8 cellular contexts compared by ENCODE assay signal in the genomic region with DNA sequence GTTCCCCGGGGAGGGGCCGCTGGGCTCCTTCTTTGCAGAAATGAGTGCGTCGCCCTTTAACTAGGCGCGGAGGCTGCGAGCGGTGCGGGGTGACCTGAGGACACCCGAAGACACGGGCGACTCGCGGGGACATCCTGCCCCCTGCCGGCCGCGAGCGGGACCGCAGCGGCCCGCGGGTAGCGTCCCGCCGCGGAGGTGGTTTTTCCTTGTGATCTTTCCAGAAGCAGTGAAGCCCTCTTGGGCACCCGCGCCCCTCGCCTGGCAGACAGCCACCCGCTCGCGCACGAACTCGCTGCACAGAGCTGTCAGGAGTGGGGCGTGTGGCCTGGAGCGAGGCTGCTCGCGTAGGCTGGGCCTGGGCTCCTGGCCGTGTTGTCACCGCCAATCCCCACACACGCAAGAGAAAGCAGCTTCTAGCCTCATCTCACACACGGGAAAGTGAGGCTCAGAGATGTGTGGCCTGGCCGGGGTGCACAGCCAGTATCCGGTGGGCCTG.
DNase-seq lines count a peak whose midpoint lies in the region; ATAC-seq, FAIRE-seq and TF ChIP-seq lines count a peak whose summit lies in the region.

No MANE protein-coding gene starts in this region.

- CTCF ChIA-PET in H1 (lab: Charles Lee; ENCODE audit: partially characterized antibody): interaction anchor here (0.6 to 2.9 kb wide), 28 partner anchors 10 to 727 kb away, joined by 3 to 13 read pairs (median 4); no protein-coding TSS in a partner anchor

- no peaks in the 10 kb centered on the region for H3K79me2 ChIP-seq in H1 (ENCODE audit: control insufficient read depth in 1 of 2, insufficient read depth in 2 of 2, low read length in 2 of 2)

- peak overlapping the region; percentile 1 to 61; a peak in 3 of 4 replicates for H3K4me2 ChIP-seq in H1 (ENCODE audit: insufficient read depth in 1 of 2, low read depth in 2 of 2, low read length in 2 of 2)

- no peak overlapping the region for H2BK120ac ChIP-seq in H1 (replicated peaks; ENCODE audit: low read depth, low read length)

- no peak overlapping the region for H3K23ac ChIP-seq in H1 (ENCODE audit: insufficient read length)

- peak; percentile 78 for ATAC-seq in HG03280 (IDR thresholded peaks at IDR 0.05; ENCODE audit: unreplicated experiment)

- no peak overlapping the region for H3K9ac ChIP-seq in H1 (replicated peaks in 1 of 4; ENCODE audit: extremely low read depth in 1 of 4, low read depth in 3 of 4, low read length in 3 of 4)

- no peaks in the 10 kb centered on the region for H4K20me1 ChIP-seq in H1 (replicated peaks in 1 of 2; ENCODE audit: control insufficient read depth in 1 of 2, insufficient read depth in 2 of 2, low read length in 2 of 2)

- H3K18ac ChIP-seq in H1 (ENCODE audit: extremely low read depth, low read length): no peak overlapping the region

- H3K14ac ChIP-seq in H1 (ENCODE audit: insufficient read length): no peak overlapping the region

- no peaks in the 10 kb centered on the region for H3K36me3 ChIP-seq in H1 (ENCODE audit: control insufficient read depth in 2 of 4, insufficient read depth in 4 of 4, low read length in 3 of 4)

- TF ChIP-seq RAD21 in H1 (IDR thresholded peaks at IDR 0.05 in 1 of 2, conservative IDR thresholded peaks at IDR 0.05 in 1 of 2; ENCODE audit: low read depth in 2 of 2, low read length in 2 of 2): peak; percentile 96 to 97

- no peak overlapping the region for H2AK5ac ChIP-seq in H1 (ENCODE audit: low read depth, low read length)

- H3K9me3 ChIP-seq in H1 (ENCODE audit: insufficient read depth in 2 of 2, low read depth in 1 of 2, low read length in 1 of 2): no peaks in the 10 kb centered on the region

- no peak for FAIRE-seq in H1 (lab: Jason Lieb, UNC)

- peaks cover 0 to 12% (median 9%) of the 10 kb centered on the region in 4 experiments; a peak in 6 of 7 replicates for H3K27me3 ChIP-seq in H1 (replicated peaks in 1 of 4; ENCODE audit: control insufficient read depth in 3 of 4, extremely low read depth in 1 of 4, insufficient read depth in 3 of 4, low read length in 3 of 4)

- POLR2A ChIA-PET in H1 (lab: Charles Lee; ENCODE audit: partially characterized antibody): no interaction called here

- WGBS in H1 (ENCODE audit: extremely low coverage in 1 of 2, insufficient coverage in 1 of 2, insufficient read length in 1 of 2, insufficient replicate concordance in 2 of 2, low coverage in 1 of 2, low lambda C conversion rate in 2 of 2, missing lambda C conversion rate in 1 of 2), 2 experiments: 17% methylated on average over 36 of the region's 44 CpGs; no CpG with 5 or more reads in 1 of the 2 experiments

- no peak for TF ChIP-seq POLR2A in H1 (IDR thresholded peaks at IDR 0.05; ENCODE audit: control extremely low read depth in 1 of 2, low read depth in 2 of 2, low read length in 2 of 2)

- no peaks in the 10 kb centered on the region for H3K79me1 ChIP-seq in H1 (ENCODE audit: low read depth, low read length)

- H2BK15ac ChIP-seq in H1 (ENCODE audit: low read length): peak overlapping the region; percentile 92; the same call in 1 of the 2 replicates

- H3K56ac ChIP-seq in H1 (replicated peaks; ENCODE audit: insufficient read length, low read depth, low read length): no peak overlapping the region

- peak overlapping the region; percentile 47; the same call in 1 of the 2 replicates for H2AFZ ChIP-seq in H1 (ENCODE audit: low read length)

- H3K4me1 ChIP-seq in H1 (replicated peaks in 1 of 4; ENCODE audit: control insufficient read depth in 3 of 4, insufficient read depth in 4 of 4, low read length in 3 of 4): peaks cover 0 to 12% (median 6%) of the 10 kb centered on the region in 4 experiments; a peak in 5 of 7 replicates

- DNase-seq in NCI-H2081 (lab: John Stamatoyannopoulos, UW): peak; percentile 70 to 74
- DNase-seq in NCI-H2081 treated with DMSO at 0.1 percent for 48 hours (lab: John Stamatoyannopoulos, UW): no peak
- peak; percentile 44 for DNase-seq in NCI-H748 treated with DMSO at 0.1 percent for 48 hours (lab: John Stamatoyannopoulos, UW)
- peak; percentile 35 to 51 for DNase-seq in activated CD8-positive, alpha-beta memory T cell treated with anti-CD3 and anti-CD28 coated beads for 4 hours (ENCODE audit: low read depth in 2 of 2)
- peak; percentile 54 to 94 for DNase-seq in H1 (ENCODE audit: low read depth in 1 of 2, low spot score in 2 of 2)
- peak; percentile 45 for DNase-seq in middle frontal gyrus (ENCODE audit: extremely low spot score, low spot score)
- peak; percentile 53 to 64 for DNase-seq in stimulated activated CD8-positive, alpha-beta memory T cell treated with anti-CD3 and anti-CD28 coated beads, Interleukin-15, amount 100 ng/mL, for 48 hours (ENCODE audit: low read depth in 2 of 2)

- no peak for TF ChIP-seq EP300 in H1 (IDR thresholded peaks at IDR 0.05; ENCODE audit: borderline replicate concordance in 1 of 2, low read depth in 2 of 2, low read length in 2 of 2)

- no peak overlapping the region for H2BK5ac ChIP-seq in H1 (ENCODE audit: low read depth, low read length)

- H4K8ac ChIP-seq in H1 (ENCODE audit: extremely low read depth, insufficient read depth, low read length): peak overlapping the region; percentile 28; the same call in 1 of the 2 replicates

- no peak overlapping the region for H3K4ac ChIP-seq in H1 (replicated peaks; ENCODE audit: insufficient read length, low read depth, low read length)

- peak overlapping the region; percentile 39 for H4K91ac ChIP-seq in H1 (replicated peaks; ENCODE audit: insufficient read length, low read length)

- TF ChIP-seq CTCF in H1 (IDR thresholded peaks at IDR 0.05; ENCODE audit: control extremely low read depth in 1 of 3, insufficient read depth in 1 of 3, low read depth in 1 of 3, low read length in 3 of 3): peak; percentile 86 to 90 (median 89)

- H4K5ac ChIP-seq in H1 (ENCODE audit: insufficient read length, low read depth, low read length): no peak overlapping the region

- no peak overlapping the region for H3K27ac ChIP-seq in H1 (ENCODE audit: low read depth, low read length)

- peak overlapping the region in 1 of 4 experiments; percentile 29; a peak in 2 of 8 replicates for H3K4me3 ChIP-seq in H1 (ENCODE audit: extremely low read depth in 1 of 4, insufficient read depth in 2 of 4, low read depth in 3 of 4, low read length in 4 of 4)

- H2BK20ac ChIP-seq in H1 (ENCODE audit: low read length): no peak overlapping the region

- peak overlapping the region; percentile 90; the same call in 1 of the 2 replicates for H2BK12ac ChIP-seq in H1 (ENCODE audit: low read depth, low read length)

- H3K23me2 ChIP-seq in H1 (ENCODE audit: low read depth, low read length): peaks cover 4% of the 10 kb centered on the region; the same call in 1 of the 2 replicates

TF ChIP-seq in H1, 55 proteins besides CTCF, POLR2A, EP300 and RAD21:
- peak; percentile 97 for TF ChIP-seq RXRA (IDR thresholded peaks at IDR 0.05; ENCODE audit: insufficient read depth, low read depth, low read length)
- 0 out of 4 replicates have a peak, but pooled peaks of 1 of the 2 experiments have one; percentile 36 for TF ChIP-seq SIN3A (conservative IDR thresholded peaks at IDR 0.05 in 1 of 2, IDR thresholded peaks at IDR 0.05 in 1 of 2; ENCODE audit: low read depth in 1 of 2, low read length in 2 of 2)
- no peak for TF ChIP-seq HDAC2 (IDR thresholded peaks at IDR 0.05; ENCODE audit: borderline replicate concordance in 1 of 2, low read depth in 2 of 2, low read length in 2 of 2)
- TF ChIP-seq, protein P1, sequence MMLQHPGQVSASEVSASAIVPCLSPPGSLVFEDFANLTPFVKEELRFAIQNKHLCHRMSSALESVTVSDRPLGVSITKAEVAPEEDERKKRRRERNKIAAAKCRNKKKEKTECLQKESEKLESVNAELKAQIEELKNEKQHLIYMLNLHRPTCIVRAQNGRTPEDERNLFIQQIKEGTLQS (IDR thresholded peaks at IDR 0.05; ENCODE audit: insufficient read depth, low read depth, low read length): no peak
- 0 out of 2 replicates have a peak, but pooled peaks have one; percentile 32 for TF ChIP-seq BACH1 (IDR thresholded peaks at IDR 0.05; ENCODE audit: low read length)
- TF ChIP-seq, protein P2, sequence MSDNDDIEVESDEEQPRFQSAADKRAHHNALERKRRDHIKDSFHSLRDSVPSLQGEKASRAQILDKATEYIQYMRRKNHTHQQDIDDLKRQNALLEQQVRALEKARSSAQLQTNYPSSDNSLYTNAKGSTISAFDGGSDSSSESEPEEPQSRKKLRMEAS (IDR thresholded peaks at IDR 0.05): peak; percentile 13; the same call in 1 of the 2 replicates
- no peak for TF ChIP-seq TBP (IDR thresholded peaks at IDR 0.05; ENCODE audit: low read depth, low read length)
